17 cellular contexts compared by ENCODE assay signal in genomic region chr1:15259608-15260007, GRCh38. TPM values are rescaled to one million over a fixed set of nuclear protein-coding genes. Genes with fewer than 3 reads are reported as not detected.
DNase-seq lines count a peak whose midpoint lies in the region; ATAC-seq and TF ChIP-seq lines count a peak whose summit lies in the region.
"Had no signal": no experiment of that assay in that cellular context is flagged by ENCODE, and none has a peak within 500 bp of the region (broad histone marks: within the 10 kb centered on the region; RNA-seq: fewer than 3 reads in every experiment).

No MANE protein-coding gene starts in this region.

- H3K27ac ChIP-seq in right cardiac atrium (ENCODE audit: low read length) = peak overlapping the region; percentile 13
- H3K27ac ChIP-seq in heart right ventricle = peak overlapping the region in 3 of 10 donors; percentile 2 to 83 (median 24)
- H3K27ac ChIP-seq in left lung = peak overlapping the region; percentile 71 to 85
- H3K27ac ChIP-seq in skeletal muscle tissue (ENCODE audit: low read depth, low read length) = peak overlapping the region; percentile 56
- H3K27ac ChIP-seq: KMS-11 had no signal

- H3K36me3 Mint-ChIP-seq in T-helper 17 cell (ENCODE audit: low read depth) = no peaks in the 10 kb centered on the region

- H3K9ac ChIP-seq in skeletal muscle tissue (ENCODE audit: low read depth in 1 of 3, low read length in 3 of 3) = no peak overlapping the region
- H3K9ac ChIP-seq: KMS-11 had no signal

- H3K4me1 Mint-ChIP-seq in T-helper 17 cell = peaks cover 19% of the 10 kb centered on the region

- H3K4me3 ChIP-seq in right cardiac atrium (ENCODE audit: low read length) = no peak overlapping the region
- no peak overlapping the region for H3K4me3 ChIP-seq in heart right ventricle
- no peak overlapping the region for H3K4me3 ChIP-seq in left lung
- no peak overlapping the region for H3K4me3 ChIP-seq in skeletal muscle tissue (ENCODE audit: low read length in 3 of 3)
- H3K4me3 ChIP-seq: GM12878, MG63 had no signal

- intact Hi-C loops in right cardiac atrium (cut with DNase I) = no loop called here
- intact Hi-C loops in heart right ventricle (cut with DNase I) = no loop called here
- intact Hi-C loops in left lung (cut with DNase I) = loop anchor here in 1 of 2 donors (10.0 kb wide), 1 partner anchor 105 kb away; the partner anchor contains the start of gene TMEM51

- H3K9me3 ChIP-seq in right cardiac atrium (ENCODE audit: control insufficient read depth, low read length) (no peaks in the 10 kb centered on the region), heart right ventricle (peaks cover 0 to 3% (median 0%) of the 10 kb centered on the region in 11 donors), left lung (peaks cover 0 to under 1% of the 10 kb centered on the region in 2 donors), skeletal muscle tissue (ENCODE audit: control insufficient read depth in 3 of 3, low read length in 3 of 3) (no peaks in the 10 kb centered on the region), T-helper 17 cell (ENCODE audit: control insufficient read depth, low read length, poor library complexity, severe bottlenecking) (no peaks in the 10 kb centered on the region)

- whole genome bisulfite sequencing in right cardiac atrium = 90% methylated on average over 10 of the region's 10 CpGs
- WGBS in heart right ventricle, 2 donors = 89 to 94% methylated on average over 10 of the region's 10 CpGs

- no peak overlapping the region for H3K27ac Mint-ChIP-seq in T-helper 17 cell
- H3K27ac Mint-ChIP-seq: CD4-positive, alpha-beta T cell had no signal

- ATAC-seq in right cardiac atrium = no peak
- no peak for ATAC-seq in heart right ventricle
- no peak for ATAC-seq in left lung
- no peak for ATAC-seq in GM18519 (IDR thresholded peaks at IDR 0.05; ENCODE audit: low FRiP score, unreplicated experiment)
- ATAC-seq in T-helper 17 cell = no peak
- no peak for ATAC-seq in GM19324 (IDR thresholded peaks at IDR 0.05; ENCODE audit: low FRiP score, unreplicated experiment)
- ATAC-seq: GM12878 had no signal

- TF ChIP-seq CTCF in heart right ventricle (IDR thresholded peaks at IDR 0.05) = no peak
- no peak for TF ChIP-seq CTCF in left lung (IDR thresholded peaks at IDR 0.05)

- no peak for DNase-seq in right cardiac atrium
- DNase-seq in heart right ventricle = no peak
- no peak for DNase-seq in left lung
- DNase-seq in T-helper 17 cell = no peak
- DNase-seq in stimulated activated CD8-positive, alpha-beta memory T cell treated with anti-CD3 and anti-CD28 coated beads, Interleukin-4, amount 100 ng/mL, for 48 hours = no peak
- DNase-seq: Calu3; CD4-positive, alpha-beta T cell; GOT3; MG63; NCI-H1105; NCI-H1694 treated with DMSO at 0.1 percent for 48 hours; NCI-H774 had no signal

- H3K27me3 ChIP-seq in right cardiac atrium (ENCODE audit: control insufficient read depth, insufficient read depth) (no peaks in the 10 kb centered on the region), heart right ventricle (peaks cover 0 to 9% (median 0%) of the 10 kb centered on the region in 7 donors), left lung (no peaks in the 10 kb centered on the region), skeletal muscle tissue (ENCODE audit: control insufficient read depth in 3 of 3, insufficient read depth in 3 of 3, low read length in 3 of 3) (peaks cover 0 to 6% (median 0%) of the 10 kb centered on the region in 3 donors)

- peaks cover 48% of the 10 kb centered on the region for H3K27me3 Mint-ChIP-seq in T-helper 17 cell

- H3K4me1 ChIP-seq in right cardiac atrium (ENCODE audit: control insufficient read depth, insufficient read depth, low read length) (peaks cover 10% of the 10 kb centered on the region), heart right ventricle (peaks cover 0 to 64% (median 22%) of the 10 kb centered on the region in 9 donors), left lung (peaks cover 11 to 59% of the 10 kb centered on the region in 2 donors), skeletal muscle tissue (ENCODE audit: control insufficient read depth in 3 of 3, insufficient read depth in 3 of 3, low read length in 3 of 3) (peaks cover 0 to 6% (median 0%) of the 10 kb centered on the region in 3 donors)

- H3K36me3 ChIP-seq in heart right ventricle (no peaks in the 10 kb centered on the region), left lung (no peaks in the 10 kb centered on the region), skeletal muscle tissue (ENCODE audit: control insufficient read depth in 3 of 3, insufficient read depth in 3 of 3, low read length in 3 of 3) (no peaks in the 10 kb centered on the region)
- H3K36me3 ChIP-seq: MG63 had no signal

- H3K4me3 Mint-ChIP-seq in T-helper 17 cell = no peak overlapping the region
- H3K4me3 Mint-ChIP-seq: CD4-positive, alpha-beta T cell had no signal

RNA-seq across cellular contexts. Expression of gene FHAD1, which starts 12.6 kb away (rescaled TPM):
- total RNA-seq in right cardiac atrium = 1 to 10 TPM in 1 of 4 donors, under 1 TPM in 2, not detected in 1; 0.06 to 1.0 (median 0.09) TPM
- polyA plus RNA-seq in right cardiac atrium = 0.25 TPM
- 1 to 10 TPM in 1 of 10 donors, under 1 TPM in 4, not detected in 5; 0.12 to 1.0 (median 0.30) TPM for total RNA-seq in heart right ventricle
- polyA plus RNA-seq in heart right ventricle = under 1 TPM; 0.06 to 0.07 TPM
- total RNA-seq in left lung = 1 to 10 TPM; 1.4 to 8.5 TPM
- total RNA-seq in skeletal muscle tissue = 2.1 TPM
- total RNA-seq in T-helper 17 cell = not detected
- total RNA-seq: CD4-positive, alpha-beta T cell had no signal
